15 cellular contexts compared by ENCODE assay signal in the genomic region with DNA sequence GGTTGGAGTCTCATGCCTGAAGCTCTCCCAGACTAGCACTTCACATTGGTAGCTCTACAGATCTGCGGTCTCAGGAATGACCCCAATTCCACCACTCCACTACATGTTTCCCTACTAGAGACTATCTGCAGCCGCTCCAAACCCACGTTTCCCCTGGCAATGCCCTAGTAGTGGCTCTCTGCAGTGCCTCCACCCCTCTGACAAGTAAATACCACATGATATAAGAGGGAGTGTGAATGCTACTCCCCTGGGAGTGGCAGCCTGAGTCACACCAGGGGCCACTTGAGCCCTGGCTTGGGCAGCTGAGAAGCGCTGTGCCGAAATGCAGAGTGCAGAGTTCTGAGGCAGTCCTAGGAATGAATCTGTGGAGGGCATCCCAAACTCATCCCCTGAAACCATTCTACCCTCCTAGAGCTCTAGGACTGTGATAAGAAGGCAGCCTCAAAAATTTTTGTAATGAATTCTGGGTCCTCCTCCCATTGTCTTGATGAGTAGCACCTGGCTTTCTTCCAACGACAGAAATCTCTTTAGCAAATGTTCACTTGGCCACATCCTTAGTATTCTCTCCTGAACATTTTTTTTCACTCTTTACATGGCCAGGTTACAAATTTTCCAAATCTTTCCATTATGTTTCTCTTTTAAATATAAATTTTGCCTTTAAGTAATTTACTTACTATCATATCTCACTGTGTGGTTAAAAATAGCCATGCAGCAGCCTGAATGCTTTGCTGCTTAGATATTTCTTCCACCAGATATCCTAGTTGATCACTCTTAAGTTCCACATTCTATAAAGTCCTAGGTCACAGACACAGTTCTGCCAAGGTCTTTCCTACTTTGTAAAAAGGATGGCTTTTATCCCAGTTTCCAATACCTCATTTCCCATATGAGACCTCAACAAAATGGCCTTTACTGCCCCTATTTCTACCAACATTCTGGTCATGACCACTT.
DNase-seq lines count a peak whose midpoint lies in the region; ATAC-seq, FAIRE-seq and TF ChIP-seq lines count a peak whose summit lies in the region.
"Had no signal": no experiment of that assay in that cellular context is flagged by ENCODE, and none has a peak within 500 bp of the region (broad histone marks: within the 10 kb centered on the region; RNA-seq: fewer than 3 reads in every experiment).

No MANE protein-coding gene starts in this region.

- peak overlapping the region; percentile 65 for H3K27ac Mint-ChIP-seq in activated naive CD4-positive, alpha-beta T cell treated with anti-CD3 and anti-CD28 coated beads for 36 hours
- no peak overlapping the region for H3K27ac Mint-ChIP-seq in activated naive CD4-positive, alpha-beta T cell treated with anti-CD3 and anti-CD28 coated beads, Interleukin-2, amount 50 U/mL, for 72 hours
- H3K27ac Mint-ChIP-seq in effector memory CD8-positive, alpha-beta T cell, result no peak overlapping the region
- H3K27ac Mint-ChIP-seq: activated naive CD8-positive, alpha-beta T cell treated with anti-CD3 and anti-CD28 coated beads, Interleukin-2, amount 10 ng/mL, durations not matched to agents 7 days and 5 days; nephron progenitor cell had no signal

- H3K9me3 Mint-ChIP-seq in activated naive CD4-positive, alpha-beta T cell treated with anti-CD3 and anti-CD28 coated beads for 36 hours, result peaks cover 3% of the 10 kb centered on the region
- H3K9me3 Mint-ChIP-seq in activated naive CD4-positive, alpha-beta T cell treated with anti-CD3 and anti-CD28 coated beads, Interleukin-2, amount 50 U/mL, for 72 hours, result peaks cover 4 to 6% of the 10 kb centered on the region in 2 donors
- H3K9me3 Mint-ChIP-seq in effector memory CD8-positive, alpha-beta T cell, result no peaks in the 10 kb centered on the region

- H3K9me3 ChIP-seq in left ventricle myocardium inferior (replicated peaks), result peaks cover 19% of the 10 kb centered on the region
- H3K9me3 ChIP-seq in upper lobe of right lung, result no peaks in the 10 kb centered on the region

- DNase-seq in activated naive CD4-positive, alpha-beta T cell treated with anti-CD3 and anti-CD28 coated beads for 36 hours, result no peak
- no peak for DNase-seq in activated naive CD4-positive, alpha-beta T cell treated with anti-CD3 and anti-CD28 coated beads, Interleukin-2, amount 50 U/mL, for 72 hours (ENCODE audit: low spot score in 2 of 2)
- DNase-seq in SW480 (ENCODE audit: low spot score) (peak; percentile 75), left ventricle myocardium inferior (peak; percentile 25), upper lobe of right lung (peak; percentile 88), GM19239 (ENCODE audit: insufficient read length, low spot score) (no peak)
- DNase-seq in effector memory CD8-positive, alpha-beta T cell, result no peak
- DNase-seq in activated naive CD4-positive, alpha-beta T cell (lab: John Stamatoyannopoulos, UW), result no peak
- DNase-seq: activated CD4-positive, alpha-beta T cell treated with anti-CD3 and anti-CD28 coated beads, Interleukin-2, amount 50 U/mL, for 1 hour; activated naive CD8-positive, alpha-beta T cell treated with anti-CD3 and anti-CD28 coated beads, Interleukin-2, amount 10 ng/mL, durations not matched to agents 7 days and 5 days; effector CD8-positive, alpha-beta T cell; GDM1; nephron progenitor cell; substantia nigra had no signal

- TF ChIP-seq CTCF in left ventricle myocardium inferior (IDR thresholded peaks at IDR 0.05; ENCODE audit: borderline replicate concordance), result no peak
- no peak for TF ChIP-seq CTCF in upper lobe of right lung (IDR thresholded peaks at IDR 0.05)

- no peak for FAIRE-seq in GM19239 (lab: Jason Lieb, UNC)
- FAIRE-seq: H1 had no signal

- intact Hi-C loops in activated naive CD4-positive, alpha-beta T cell treated with anti-CD3 and anti-CD28 coated beads for 36 hours (cut with micrococcal nuclease), result loop anchor here (5.0 kb wide), 1 partner anchor 160 kb away; a partner anchor contains a TSS
- intact Hi-C loops in left ventricle myocardium inferior (cut with micrococcal nuclease), result no loop called here
- intact Hi-C loops in upper lobe of right lung (cut with DNase I), result no loop called here

- peaks cover 4% of the 10 kb centered on the region for H3K27me3 Mint-ChIP-seq in activated naive CD4-positive, alpha-beta T cell treated with anti-CD3 and anti-CD28 coated beads for 36 hours (ENCODE audit: low read depth)
- no peaks in the 10 kb centered on the region for H3K27me3 Mint-ChIP-seq in effector memory CD8-positive, alpha-beta T cell
- H3K27me3 Mint-ChIP-seq: activated naive CD8-positive, alpha-beta T cell treated with anti-CD3 and anti-CD28 coated beads, Interleukin-2, amount 10 ng/mL, durations not matched to agents 7 days and 5 days had no signal

- H3K4me1 ChIP-seq in left ventricle myocardium inferior (peaks cover 22% of the 10 kb centered on the region), upper lobe of right lung (no peaks in the 10 kb centered on the region)

- H3K27me3 ChIP-seq in left ventricle myocardium inferior (ENCODE audit: low read depth) (no peaks in the 10 kb centered on the region), upper lobe of right lung (no peaks in the 10 kb centered on the region)

- no peaks in the 10 kb centered on the region for H3K36me3 Mint-ChIP-seq in activated naive CD4-positive, alpha-beta T cell treated with anti-CD3 and anti-CD28 coated beads for 36 hours (ENCODE audit: low read depth)
- H3K36me3 Mint-ChIP-seq in activated naive CD4-positive, alpha-beta T cell treated with anti-CD3 and anti-CD28 coated beads, Interleukin-2, amount 50 U/mL, for 72 hours, result peaks cover 4 to 5% of the 10 kb centered on the region in 2 donors
- no peaks in the 10 kb centered on the region for H3K36me3 Mint-ChIP-seq in effector memory CD8-positive, alpha-beta T cell (ENCODE audit: insufficient read depth)
- H3K36me3 Mint-ChIP-seq: activated naive CD8-positive, alpha-beta T cell treated with anti-CD3 and anti-CD28 coated beads, Interleukin-2, amount 10 ng/mL, durations not matched to agents 7 days and 5 days had no signal

- H3K4me1 Mint-ChIP-seq in activated naive CD4-positive, alpha-beta T cell treated with anti-CD3 and anti-CD28 coated beads for 36 hours (ENCODE audit: low read depth), result peaks cover 13% of the 10 kb centered on the region
- no peaks in the 10 kb centered on the region for H3K4me1 Mint-ChIP-seq in effector memory CD8-positive, alpha-beta T cell (ENCODE audit: low read depth in 2 of 2)
- H3K4me1 Mint-ChIP-seq: activated naive CD8-positive, alpha-beta T cell treated with anti-CD3 and anti-CD28 coated beads, Interleukin-2, amount 10 ng/mL, durations not matched to agents 7 days and 5 days; nephron progenitor cell had no signal

- CTCF ChIA-PET in activated naive CD4-positive, alpha-beta T cell treated with anti-CD3 and anti-CD28 coated beads for 36 hours (lab: Charles Lee), result interaction anchor here (0.7 kb wide), 1 partner anchor 243 kb away, joined by 3 read pairs; no protein-coding TSS in a partner anchor

- H3K36me3 ChIP-seq in left ventricle myocardium inferior (no peaks in the 10 kb centered on the region), upper lobe of right lung (no peaks in the 10 kb centered on the region)

- no peak for ATAC-seq in activated naive CD4-positive, alpha-beta T cell treated with anti-CD3 and anti-CD28 coated beads, Interleukin-2, amount 50 U/mL, for 72 hours
- peak; percentile 99 for ATAC-seq in upper lobe of right lung
- ATAC-seq in effector memory CD8-positive, alpha-beta T cell (replicated peaks), result no peak

- peak overlapping the region; percentile 69 for H3K27ac ChIP-seq in left ventricle myocardium inferior (replicated peaks)
- peak overlapping the region; percentile 48 for H3K27ac ChIP-seq in upper lobe of right lung

- H3K4me3 Mint-ChIP-seq in activated naive CD4-positive, alpha-beta T cell treated with anti-CD3 and anti-CD28 coated beads for 36 hours, result no peak overlapping the region
- no peak overlapping the region for H3K4me3 Mint-ChIP-seq in effector memory CD8-positive, alpha-beta T cell
- H3K4me3 Mint-ChIP-seq: activated naive CD8-positive, alpha-beta T cell treated with anti-CD3 and anti-CD28 coated beads, Interleukin-2, amount 10 ng/mL, durations not matched to agents 7 days and 5 days; nephron progenitor cell had no signal

- peak overlapping the region; percentile 16 for H3K4me3 ChIP-seq in left ventricle myocardium inferior
- H3K4me3 ChIP-seq in upper lobe of right lung, result no peak overlapping the region

Comparison
In these comparisons a context has a peak if more than half of its experiments do, and no peak if none do; other contexts are left out.
1. DNase-seq: peak in SW480 (single experiment), left ventricle myocardium inferior (single experiment) and upper lobe of right lung (single experiment); none in activated naive CD4-positive, alpha-beta T cell treated with anti-CD3 and anti-CD28 coated beads for 36 hours (single experiment), activated naive CD4-positive, alpha-beta T cell treated with anti-CD3 and anti-CD28 coated beads, Interleukin-2, amount 50 U/mL, for 72 hours (0 of 2), effector memory CD8-positive, alpha-beta T cell (0 of 3), GM19239 (single experiment) and activated naive CD4-positive, alpha-beta T cell (0 of 4).